ENCODE assay signal across 2 cellular contexts in genomic region chr12:49129332-49130150, GRCh38.
TF ChIP-seq lines count a peak whose summit lies in the region.

No MANE protein-coding gene starts in this region.

TF ChIP-seq in GM12878, 131 proteins besides CTCF, POLR2A, EP300 and RAD21:
- no peak; the same call in 1 of the 2 replicates for TF ChIP-seq ZBED1 (IDR thresholded peaks at IDR 0.05; ENCODE audit: borderline replicate concordance)
- 0 out of 2 replicates have a peak, but pooled peaks have one; percentile 36 for TF ChIP-seq POLR2AphosphoS5 (IDR thresholded peaks at IDR 0.05; ENCODE audit: low read length)
- TF ChIP-seq MEF2A (IDR thresholded peaks at IDR 0.05; ENCODE audit: insufficient read depth, low read depth, low read length), result no peak
- TF ChIP-seq KDM1A (IDR thresholded peaks at IDR 0.05; ENCODE audit: borderline replicate concordance), result no peak
- TF ChIP-seq SUPT20H (IDR thresholded peaks at IDR 0.05; ENCODE audit: borderline replicate concordance, control insufficient read depth, low read depth, low read length), result no peak
- 0 out of 2 replicates have a peak, but pooled peaks have one; percentile 11 for TF ChIP-seq YBX1 (IDR thresholded peaks at IDR 0.05)
- 0 out of 2 replicates have a peak, but pooled peaks have one; percentile 8 for TF ChIP-seq RCOR1 (conservative IDR thresholded peaks at IDR 0.05; ENCODE audit: low read depth, low read length)
- peak; percentile 31 for TF ChIP-seq FOXM1 (IDR thresholded peaks at IDR 0.05; ENCODE audit: low read depth, low read length)
- no peak for TF ChIP-seq HSF1 (IDR thresholded peaks at IDR 0.05; ENCODE audit: low read depth, low read length)
- TF ChIP-seq ZBTB33 (IDR thresholded peaks at IDR 0.05), result no peak

TF ChIP-seq in liver, 16 proteins besides CTCF, POLR2A, EP300 and RAD21:
- no peak for TF ChIP-seq YY1 (IDR thresholded peaks at IDR 0.05)
- TF ChIP-seq REST (IDR thresholded peaks at IDR 0.05), result no peak
- TF ChIP-seq NR2F2 (IDR thresholded peaks at IDR 0.05), result no peak
- TF ChIP-seq ATF3 (IDR thresholded peaks at IDR 0.05), result no peak
- TF ChIP-seq HNF4G (IDR thresholded peaks at IDR 0.05), result no peak
- no peak for TF ChIP-seq ZBTB33 (IDR thresholded peaks at IDR 0.05)
- no peak for TF ChIP-seq RXRA (IDR thresholded peaks at IDR 0.05)
- TF ChIP-seq HNF4A (conservative IDR thresholded peaks at IDR 0.05), result no peak
- TF ChIP-seq TAF1 (conservative IDR thresholded peaks at IDR 0.05), result no peak
- TF ChIP-seq GABPA (IDR thresholded peaks at IDR 0.05 in 1 of 2, conservative IDR thresholded peaks at IDR 0.05 in 1 of 2), result no peak
- TF ChIP-seq FOXA1 (IDR thresholded peaks at IDR 0.05), result no peak
- TF ChIP-seq FOXA2 (IDR thresholded peaks at IDR 0.05), result no peak
- no peak for TF ChIP-seq SP1 (IDR thresholded peaks at IDR 0.05)
- TF ChIP-seq MAX (IDR thresholded peaks at IDR 0.05), result no peak
- no peak for TF ChIP-seq JUND (IDR thresholded peaks at IDR 0.05)
- TF ChIP-seq EGR1 (IDR thresholded peaks at IDR 0.05; ENCODE audit: low read depth in 2 of 2), result no peak
